ENCODE assay signal across 18 cellular contexts in genomic region chr6:1871936-1872335, GRCh38.
A peak's percentile ranks its signal among the peaks of the same experiment; 100 is the strongest.
DNase-seq lines count a peak whose midpoint lies in the region; ATAC-seq and TF ChIP-seq lines count a peak whose summit lies in the region.
"Had no signal": no experiment of that assay in that cellular context is flagged by ENCODE, and none has a peak within 500 bp of the region (broad histone marks: within the 10 kb centered on the region; RNA-seq: fewer than 3 reads in every experiment).

No MANE protein-coding gene starts in this region.

- H3K27me3 Mint-ChIP-seq in activated naive CD8-positive, alpha-beta T cell treated with anti-CD3 and anti-CD28 coated beads, Interleukin-2, amount 50 U/mL, for 24 hours = no peaks in the 10 kb centered on the region
- H3K27me3 Mint-ChIP-seq: T-helper 17 cell had no signal

- ATAC-seq in activated naive CD8-positive, alpha-beta T cell treated with anti-CD3 and anti-CD28 coated beads, Interleukin-2, amount 50 U/mL, for 24 hours = no peak
- no peak for ATAC-seq in GM19023 (IDR thresholded peaks at IDR 0.05; ENCODE audit: unreplicated experiment)
- ATAC-seq: Panc1, T-helper 17 cell had no signal

- H3K36me3 ChIP-seq in hepatocyte (replicated peaks; ENCODE audit: insufficient read depth, low read depth) = no peaks in the 10 kb centered on the region

- no peak overlapping the region for H3K4me3 ChIP-seq in hepatocyte

- H3K9me2 ChIP-seq in hepatocyte (replicated peaks; ENCODE audit: insufficient read depth) = no peaks in the 10 kb centered on the region

- WGBS in hepatocyte (ENCODE audit: low lambda C conversion rate, missing lambda C conversion rate) = 55% methylated on average over 5 of the region's 5 CpGs

- peaks cover 12% of the 10 kb centered on the region for H3K4me1 ChIP-seq in hepatocyte (ENCODE audit: insufficient read depth)

- DNase-seq in G401 (ENCODE audit: low spot score) (peak; percentile 23), anterior cingulate cortex (lab: John Stamatoyannopoulos, UW) (peak in 32 of 58 donors; percentile 4 to 70 (median 32)), hepatocyte (ENCODE audit: low spot score) (no peak), posterior cingulate gyrus (peak; percentile 27 to 93 (median 57)), AG08396 (ENCODE audit: low spot score) (no peak), NCI-H1436 treated with DMSO at 0.1 percent for 48 hours (lab: John Stamatoyannopoulos, UW) (no peak)
- no peak for DNase-seq in activated naive CD8-positive, alpha-beta T cell treated with anti-CD3 and anti-CD28 coated beads, Interleukin-2, amount 50 U/mL, for 24 hours
- DNase-seq: activated CD4-positive, alpha-beta T cell treated with anti-CD3 and anti-CD28 coated beads for 48 hours; AML-193; DMS53; effector memory CD4-positive, alpha-beta T cell; foreskin melanocyte; MV-4-11; T-helper 17 cell had no signal

- H3K27ac Mint-ChIP-seq in activated naive CD8-positive, alpha-beta T cell treated with anti-CD3 and anti-CD28 coated beads, Interleukin-2, amount 50 U/mL, for 24 hours = no peak overlapping the region
- H3K27ac Mint-ChIP-seq: activated T-helper 1 cell treated with anti-CD3 and anti-CD28 coated beads, Interleukin-12 subunit alpha, Interleukin-12 subunit beta, Interleukin-2, Interleukin-4 antibody, amounts not matched to agents 30 ng/mL and 10 ng/mL and 1 ng/mL, durations not matched to agents 14 hours and 24 hours and 36 hours; T-helper 17 cell had no signal

- H3K79me2 ChIP-seq in hepatocyte = no peaks in the 10 kb centered on the region

- H2AFZ ChIP-seq in hepatocyte = no peak overlapping the region

- no peaks in the 10 kb centered on the region for H4K20me1 ChIP-seq in hepatocyte (ENCODE audit: insufficient read depth, poor library complexity, severe bottlenecking)

- H3K27ac ChIP-seq in hepatocyte = no peak overlapping the region

- no peaks in the 10 kb centered on the region for H3K9me3 Mint-ChIP-seq in activated naive CD8-positive, alpha-beta T cell treated with anti-CD3 and anti-CD28 coated beads, Interleukin-2, amount 50 U/mL, for 24 hours
- H3K9me3 Mint-ChIP-seq: activated T-helper 1 cell treated with anti-CD3 and anti-CD28 coated beads, Interleukin-12 subunit alpha, Interleukin-12 subunit beta, Interleukin-2, Interleukin-4 antibody, amounts not matched to agents 30 ng/mL and 10 ng/mL and 1 ng/mL, durations not matched to agents 14 hours and 24 hours and 36 hours; neural crest cell had no signal

- no peak for TF ChIP-seq CTCF in hepatocyte (IDR thresholded peaks at IDR 0.05; ENCODE audit: poor library complexity)

- intact Hi-C loops in posterior cingulate gyrus (cut with DNase I) = no loop called here

- H3K4me1 Mint-ChIP-seq in activated naive CD8-positive, alpha-beta T cell treated with anti-CD3 and anti-CD28 coated beads, Interleukin-2, amount 50 U/mL, for 24 hours = no peaks in the 10 kb centered on the region
- H3K4me1 Mint-ChIP-seq: T-helper 17 cell had no signal

- in situ Hi-C loops in G401 (cut with HindIII; ENCODE audit: low sequenced_read_pairs) = no loop called here

- H3K27me3 ChIP-seq in hepatocyte = no peaks in the 10 kb centered on the region

- H3K4me3 Mint-ChIP-seq in activated naive CD8-positive, alpha-beta T cell treated with anti-CD3 and anti-CD28 coated beads, Interleukin-2, amount 50 U/mL, for 24 hours = no peak overlapping the region
- H3K4me3 Mint-ChIP-seq: activated T-helper 1 cell treated with anti-CD3 and anti-CD28 coated beads, Interleukin-12 subunit alpha, Interleukin-12 subunit beta, Interleukin-2, Interleukin-4 antibody, amounts not matched to agents 30 ng/mL and 10 ng/mL and 1 ng/mL, durations not matched to agents 14 hours and 24 hours and 36 hours; neural crest cell; T-helper 17 cell had no signal

- peak overlapping the region; percentile 35 for H3K4me2 ChIP-seq in hepatocyte

- H3K36me3 Mint-ChIP-seq in activated naive CD8-positive, alpha-beta T cell treated with anti-CD3 and anti-CD28 coated beads, Interleukin-2, amount 50 U/mL, for 24 hours (ENCODE audit: low read depth) = peaks cover under 1% of the 10 kb centered on the region

- H3K9me3 ChIP-seq in hepatocyte (ENCODE audit: low read depth) = no peaks in the 10 kb centered on the region

Comparison
In these comparisons a context has a peak if more than half of its experiments do, and no peak if none do; other contexts are left out.
1. DNase-seq: peak in G401 (single experiment), anterior cingulate cortex (32 of 58) and posterior cingulate gyrus (10 of 10); none in hepatocyte (single experiment), AG08396 (single experiment), activated naive CD8-positive, alpha-beta T cell treated with anti-CD3 and anti-CD28 coated beads, Interleukin-2, amount 50 U/mL, for 24 hours (single experiment) and NCI-H1436 treated with DMSO at 0.1 percent for 48 hours (single experiment).